Comparison of ENCODE assay signal across 20 cellular contexts in the genomic region with DNA sequence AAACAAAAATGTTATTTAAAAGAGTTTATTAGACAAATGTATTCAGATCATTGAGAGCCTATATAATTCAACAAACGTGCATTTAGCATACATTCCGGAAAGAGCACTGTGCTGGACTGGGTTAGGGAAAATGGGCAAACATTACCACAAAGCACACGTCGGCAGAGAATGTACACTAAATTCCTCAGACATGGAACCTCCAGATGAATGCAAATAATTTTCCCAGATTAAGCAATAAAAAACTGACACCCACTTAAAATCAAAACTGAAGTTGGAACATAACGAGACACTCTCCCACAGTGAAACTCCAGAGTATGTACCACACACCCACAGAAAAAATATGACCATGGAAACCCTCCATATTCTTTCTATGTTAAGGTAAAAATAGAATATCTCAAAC. TPM values are rescaled to one million over a fixed set of nuclear protein-coding genes. Genes with fewer than 3 reads are reported as not detected.
DNase-seq lines count a peak whose midpoint lies in the region; ATAC-seq and TF ChIP-seq lines count a peak whose summit lies in the region.
"Had no signal": no experiment of that assay in that cellular context is flagged by ENCODE, and none has a peak within 500 bp of the region (broad histone marks: within the 10 kb centered on the region; RNA-seq: fewer than 3 reads in every experiment).

No MANE protein-coding gene starts in this region.

- H3K4me3 Mint-ChIP-seq in HFFc6 (peak overlapping the region; percentile 40), nephron (peak overlapping the region; percentile 32 to 74 (median 61))

- intact Hi-C loops in dorsolateral prefrontal cortex (cut with DNase I) = loop anchor here in 1 of 2 donors (10.0 kb wide), 1 partner anchor 167 kb away; a partner anchor contains a TSS
- intact Hi-C loops in left cardiac atrium (cut with DNase I) = loop anchor here in 1 of 2 donors (10.0 kb wide), 1 partner anchor 383 kb away; a partner anchor contains a TSS

- H3K27me3 ChIP-seq in dorsolateral prefrontal cortex = no peaks in the 10 kb centered on the region
- H3K27me3 ChIP-seq: thyroid gland had no signal

- H3K27ac Mint-ChIP-seq in HFFc6 = peak overlapping the region; percentile 4; the same call in 1 of the 2 replicates
- H3K27ac Mint-ChIP-seq in nephron = peak overlapping the region in 2 of 3 experiments; percentile 67 to 83

- H3K4me3 ChIP-seq in AG10803 (ENCODE audit: low read length) = no peak overlapping the region
- H3K4me3 ChIP-seq in dorsolateral prefrontal cortex = peak overlapping the region in 39 of 59 donors; percentile 1 to 49 (median 18)
- H3K4me3 ChIP-seq: thyroid gland had no signal

- TF ChIP-seq CTCF in AG10803 (conservative IDR thresholded peaks at IDR 0.05; ENCODE audit: low read length) (no peak), HFFc6 (IDR thresholded peaks at IDR 0.05) (no peak), dorsolateral prefrontal cortex (IDR thresholded peaks at IDR 0.05 in 54 of 56, conservative IDR thresholded peaks at IDR 0.05 in 2 of 56; ENCODE audit: low read depth in 1 of 56, partially characterized antibody in 56 of 56) (no peak), nephron (IDR thresholded peaks at IDR 0.05; ENCODE audit: unreplicated experiment in 3 of 3) (no peak)

- peak; percentile 21 for DNase-seq in AG10803 (ENCODE audit: low read depth)
- no peak for DNase-seq in HFFc6
- no peak for DNase-seq in dorsolateral prefrontal cortex
- DNase-seq in left cardiac atrium = no peak
- no peak for DNase-seq in NCI-H2171 treated with DMSO at 0.1 percent for 48 hours (lab: John Stamatoyannopoulos, UW)
- DNase-seq: activated CD4-positive, CD25-positive, alpha-beta regulatory T cell treated with anti-CD3 and anti-CD28 coated beads, Interleukin-2, amount 50 U/mL, for 72 hours; amniotic stem cell; cerebellar nuclear complex; DMS79 treated with DMSO at 0.1 percent for 48 hours; hypothalamus; kidney glomerular epithelial cell; NCI-H1417 treated with DMSO at 0.1 percent for 48 hours; NCI-H2171; NCI-H82; retina; stimulated activated CD4-positive, alpha-beta T cell treated with anti-CD3 and anti-CD28 coated beads, Interleukin-12 subunit alpha, Interleukin-12 subunit beta, amount 100 ng/mL, for 4 hours; thyroid gland had no signal

- peaks cover 14% of the 10 kb centered on the region; the same call in 1 of the 2 replicates for H3K36me3 Mint-ChIP-seq in HFFc6 (ENCODE audit: low read depth)
- H3K36me3 Mint-ChIP-seq in nephron (ENCODE audit: low read depth) = peaks cover 10% of the 10 kb centered on the region

- no peak for ATAC-seq in left cardiac atrium
- ATAC-seq in HG03521 (IDR thresholded peaks at IDR 0.05; ENCODE audit: unreplicated experiment) = no peak
- ATAC-seq in HG02588 (IDR thresholded peaks at IDR 0.05; ENCODE audit: unreplicated experiment) = no peak

- H3K4me1 Mint-ChIP-seq in HFFc6 (ENCODE audit: low read depth) = peaks cover 61% of the 10 kb centered on the region
- peaks cover 45% of the 10 kb centered on the region for H3K4me1 Mint-ChIP-seq in nephron

- peak overlapping the region in 58 of 59 donors; percentile 22 to 98 (median 88) for H3K27ac ChIP-seq in dorsolateral prefrontal cortex
- H3K27ac ChIP-seq: thyroid gland had no signal

- H3K27me3 Mint-ChIP-seq in HFFc6 (ENCODE audit: insufficient read depth) = no peaks in the 10 kb centered on the region; the same call in 1 of the 2 replicates
- H3K27me3 Mint-ChIP-seq in nephron (ENCODE audit: low read depth) = no peaks in the 10 kb centered on the region

- H3K9me3 Mint-ChIP-seq in HFFc6 (no peaks in the 10 kb centered on the region), nephron (no peaks in the 10 kb centered on the region)

RNA-seq across cellular contexts. Expression of a gene that starts 4.8 kb away (rescaled TPM):
- total RNA-seq in HFFc6 (2021; fragmentation: NEBNext Ultra II Directional; extraction: Animal tissue kit (Norgen Biotek cat#: 25700)) = 10 to 100 TPM; 46.2 to 57.6 (median 54.7) TPM
- total RNA-seq in dorsolateral prefrontal cortex = 100 to 1,000 TPM; 103 to 402 (median 176) TPM
- 10 to 100 TPM; 30.5 to 35.0 TPM for total RNA-seq in left cardiac atrium
